Comparison of ENCODE assay signal across 7 cellular contexts in the genomic region with DNA sequence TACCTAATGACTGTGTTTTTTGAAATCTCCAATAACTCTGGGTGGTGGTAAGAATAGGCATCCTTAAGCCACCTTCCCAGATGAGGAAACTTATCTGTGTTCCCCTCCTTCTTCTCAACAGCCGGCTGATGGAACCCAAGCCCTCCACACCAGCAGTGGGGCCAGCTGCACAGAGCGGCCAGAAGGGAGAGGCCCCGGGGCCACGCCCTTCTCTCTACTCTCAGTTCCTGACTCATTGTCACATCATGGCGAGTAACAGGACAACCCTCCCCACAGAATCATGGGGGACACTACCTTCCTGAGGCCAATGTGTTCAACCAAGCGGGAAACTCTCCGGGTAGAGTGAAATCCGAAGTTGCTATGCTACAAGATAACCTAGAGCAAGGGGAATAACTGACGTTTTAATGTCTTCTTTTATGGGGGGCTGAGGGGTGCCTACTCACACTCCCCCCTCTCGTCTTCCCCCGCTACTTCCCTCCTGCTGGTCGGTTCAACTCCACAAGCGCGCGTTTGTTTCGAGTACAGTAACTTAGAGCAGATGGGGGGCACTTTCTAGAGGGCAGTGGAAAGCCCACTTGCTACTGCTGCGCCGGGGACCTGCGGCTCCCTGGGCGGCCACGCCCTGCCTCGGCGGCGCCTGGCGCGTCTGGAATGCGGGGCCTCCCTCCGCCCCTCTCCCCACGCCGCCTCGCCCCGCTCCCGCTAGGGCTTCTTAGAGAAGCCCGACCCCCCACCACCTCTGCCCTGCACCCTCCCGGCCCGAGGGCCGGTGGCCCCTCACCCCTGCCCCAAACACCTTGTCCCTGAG. TPM values are rescaled to one million over a fixed set of nuclear protein-coding genes. Genes with fewer than 3 reads are reported as not detected.
DNase-seq lines count a peak whose midpoint lies in the region; ATAC-seq and TF ChIP-seq lines count a peak whose summit lies in the region.

No MANE protein-coding gene starts in this region.

- DNase-seq in HCEC 1CT (peak; percentile 79), MG63 (peak; percentile 85), dermis microvascular lymphatic vessel endothelial cell (ENCODE audit: low read depth in 2 of 2) (peak; percentile 40 to 80), lung microvascular endothelial cell (ENCODE audit: low read depth in 2 of 2) (peak; percentile 76)
- peak; percentile 16 for DNase-seq in activated CD4-positive, alpha-beta T cell treated with anti-CD3 and anti-CD28 coated beads for 1 hour
- peak; percentile 49 to 55 for DNase-seq in stimulated activated naive CD8-positive, alpha-beta T cell treated with anti-CD3 and anti-CD28 coated beads, Interleukin-15, amount 100 ng/mL, for 72 hours

- no peaks in the 10 kb centered on the region for H3K9me3 ChIP-seq in MG63

- TF ChIP-seq POLR2A in GM18505 (IDR thresholded peaks at IDR 0.05; ENCODE audit: borderline replicate concordance, extremely low read depth, insufficient read depth, insufficient read length): peak; percentile 50

- peak; percentile 51 for ATAC-seq in GM18505 (IDR thresholded peaks at IDR 0.05; ENCODE audit: unreplicated experiment)
- ATAC-seq in stimulated activated naive CD8-positive, alpha-beta T cell treated with anti-CD3 and anti-CD28 coated beads, Interleukin-15, amount 100 ng/mL, for 72 hours: peak; percentile 61

- H3K27me3 ChIP-seq in MG63: no peaks in the 10 kb centered on the region

- peaks cover 47% of the 10 kb centered on the region for H3K4me1 Mint-ChIP-seq in stimulated activated naive CD8-positive, alpha-beta T cell treated with anti-CD3 and anti-CD28 coated beads, Interleukin-15, amount 100 ng/mL, for 72 hours

- peak overlapping the region; percentile 99 for H3K4me3 ChIP-seq in MG63

- peak overlapping the region; percentile 48 to 84 for H3K27ac Mint-ChIP-seq in stimulated activated naive CD8-positive, alpha-beta T cell treated with anti-CD3 and anti-CD28 coated beads, Interleukin-15, amount 100 ng/mL, for 72 hours

- no peaks in the 10 kb centered on the region for H3K9me3 Mint-ChIP-seq in stimulated activated naive CD8-positive, alpha-beta T cell treated with anti-CD3 and anti-CD28 coated beads, Interleukin-15, amount 100 ng/mL, for 72 hours

- H3K27me3 Mint-ChIP-seq in stimulated activated naive CD8-positive, alpha-beta T cell treated with anti-CD3 and anti-CD28 coated beads, Interleukin-15, amount 100 ng/mL, for 72 hours: no peaks in the 10 kb centered on the region

- peaks cover 47% of the 10 kb centered on the region for H3K36me3 ChIP-seq in MG63

- peak overlapping the region; percentile 83 to 84 for H3K4me3 Mint-ChIP-seq in stimulated activated naive CD8-positive, alpha-beta T cell treated with anti-CD3 and anti-CD28 coated beads, Interleukin-15, amount 100 ng/mL, for 72 hours

RNA-seq across cellular contexts. Expression of a gene that starts 0.6 kb away (rescaled TPM):
- 5,310 and 5,617 TPM in 2 replicates for total RNA-seq in MG63 (2014; rRNA removed; shearing (Covaris generic); ENCODE audit: low replicate concordance)
- total RNA-seq in dermis microvascular lymphatic vessel endothelial cell (3,929 and 5,034 TPM in 2 replicates), lung microvascular endothelial cell (2,890 and 4,954 TPM in 2 replicates)

Comparison
In these comparisons a context has a peak if more than half of its experiments do, and no peak if none do; other contexts are left out.
1. Peak in every context shown above with its lines: DNase-seq, ATAC-seq and H3K4me3 ChIP-seq.
2. DNase-seq: peak in every context shown above with its lines; median percentile 85 in MG63; 79 in HCEC 1CT; 76 in lung microvascular endothelial cell; 60 in dermis microvascular lymphatic vessel endothelial cell; 52 in stimulated activated naive CD8-positive, alpha-beta T cell treated with anti-CD3 and anti-CD28 coated beads, Interleukin-15, amount 100 ng/mL, for 72 hours; 16 in activated CD4-positive, alpha-beta T cell treated with anti-CD3 and anti-CD28 coated beads for 1 hour.